Comparison of ENCODE assay signal across 8 cellular contexts in genomic region chr11:9002920-9003572, GRCh38. TPM values are rescaled to one million over a fixed set of nuclear protein-coding genes. Genes with fewer than 3 reads are reported as not detected.
DNase-seq lines count a peak whose midpoint lies in the region; ATAC-seq and TF ChIP-seq lines count a peak whose summit lies in the region.

No MANE protein-coding gene starts in this region.

- H3K4me3 ChIP-seq in WERI-Rb-1 (ENCODE audit: low read depth, low read length) (peak overlapping the region; percentile 63), gastroesophageal sphincter (peak overlapping the region; percentile 36 to 56)

- no peak for TF ChIP-seq EP300 in gastroesophageal sphincter (IDR thresholded peaks at IDR 0.05)

- DNase-seq in NCI-H748 (lab: John Stamatoyannopoulos, UW; ENCODE audit: unreplicated experiment) (peak; percentile 31), NCI-H748 treated with DMSO at 0.1 percent for 48 hours (lab: John Stamatoyannopoulos, UW) (no peak), WERI-Rb-1 (peak; percentile 18), GM03348 (ENCODE audit: low spot score) (no peak)
- DNase-seq in stimulated activated CD4-positive, alpha-beta T cell treated with anti-CD3 and anti-CD28 coated beads, Interleukin-4, amount 100 ng/mL, for 24 hours = peak; percentile 25

- ATAC-seq in gastroesophageal sphincter = no peak
- ATAC-seq in HG02870 (IDR thresholded peaks at IDR 0.05; ENCODE audit: unreplicated experiment) = no peak
- ATAC-seq in HG02970 (IDR thresholded peaks at IDR 0.05; ENCODE audit: low FRiP score, unreplicated experiment) = no peak

- no peaks in the 10 kb centered on the region for H3K36me3 ChIP-seq in WERI-Rb-1
- H3K36me3 ChIP-seq in gastroesophageal sphincter = no peaks in the 10 kb centered on the region

- peaks cover 0 to 22% (median 14%) of the 10 kb centered on the region in 3 donors for H3K4me1 ChIP-seq in gastroesophageal sphincter

- WGBS in gastroesophageal sphincter (ENCODE audit: low coverage in 1 of 2), 2 donors = 13% methylated on average over 4 of the region's 8 CpGs; no CpG with 5 or more reads in 1 of the 2 donors

- H3K27me3 ChIP-seq in WERI-Rb-1 (ENCODE audit: insufficient read depth, low read depth, severe bottlenecking) = no peaks in the 10 kb centered on the region
- peaks cover 22% of the 10 kb centered on the region for H3K27me3 ChIP-seq in gastroesophageal sphincter

- H3K27ac ChIP-seq in WERI-Rb-1 (no peak overlapping the region), gastroesophageal sphincter (peak overlapping the region in 1 of 4 donors; percentile 51)

- H3K9me3 ChIP-seq in WERI-Rb-1 (ENCODE audit: severe bottlenecking) = no peaks in the 10 kb centered on the region
- no peaks in the 10 kb centered on the region for H3K9me3 ChIP-seq in gastroesophageal sphincter

- no peak for TF ChIP-seq POLR2A in gastroesophageal sphincter (IDR thresholded peaks at IDR 0.05)

- TF ChIP-seq CTCF in WERI-Rb-1 (IDR thresholded peaks at IDR 0.05; ENCODE audit: low read depth, low read length) = no peak
- TF ChIP-seq CTCF in gastroesophageal sphincter (IDR thresholded peaks at IDR 0.05) = no peak

RNA-seq across cellular contexts. Expression of gene NRIP3, which starts 0.8 kb away (rescaled TPM):
- total RNA-seq in gastroesophageal sphincter = 1 to 10 TPM; 1.8 to 2.9 (median 2.2) TPM

RNA-seq across cellular contexts. Expression of gene TMEM9B, which starts 38.8 kb away (rescaled TPM):
- total RNA-seq in gastroesophageal sphincter = 10 to 100 TPM; 14.6 to 40.0 (median 21.5) TPM

Comparison
In these comparisons a context has a peak if more than half of its experiments do, and no peak if none do; other contexts are left out.
1. DNase-seq: peak in NCI-H748 (single experiment), WERI-Rb-1 (single experiment) and stimulated activated CD4-positive, alpha-beta T cell treated with anti-CD3 and anti-CD28 coated beads, Interleukin-4, amount 100 ng/mL, for 24 hours (single experiment); none in NCI-H748 treated with DMSO at 0.1 percent for 48 hours (single experiment) and GM03348 (single experiment).